ENCODE assay signal across 8 cellular contexts in genomic region chrX:63128509-63128908, GRCh38.
A peak's percentile ranks its signal among the peaks of the same experiment; 100 is the strongest.
DNase-seq lines count a peak whose midpoint lies in the region; ATAC-seq and TF ChIP-seq lines count a peak whose summit lies in the region.

No MANE protein-coding gene starts in this region.

- no peak overlapping the region for H3K4me3 ChIP-seq in brain microvascular endothelial cell (ENCODE audit: low read depth, low read length)
- no peak overlapping the region for H3K4me3 ChIP-seq in coronary artery

- H3K4me1 Mint-ChIP-seq in progenitor cell of endocrine pancreas (ENCODE audit: low read depth): no peaks in the 10 kb centered on the region

- H3K27ac Mint-ChIP-seq in progenitor cell of endocrine pancreas: no peak overlapping the region

- DNase-seq in SIG-M5 treated with dmso at 0.1 percent for 504 hours (lab: John Stamatoyannopoulos, UW; ENCODE audit: unreplicated experiment) (peak; percentile 27), SIG-M5 (lab: John Stamatoyannopoulos, UW) (no peak), LoVo (ENCODE audit: low spot score) (peak; percentile 2), brain microvascular endothelial cell (peak; percentile 17), progenitor cell of endocrine pancreas (ENCODE audit: low spot score, unreplicated experiment) (no peak), coronary artery (ENCODE audit: low spot score) (no peak), mesenteric fat pad (ENCODE audit: low spot score) (no peak)

- in situ Hi-C loops in brain microvascular endothelial cell (cut with HindIII; ENCODE audit: low pct_ligation_motif_present, low sequenced_read_pairs): no loop called here

- H3K27me3 ChIP-seq in brain microvascular endothelial cell (replicated peaks): no peaks in the 10 kb centered on the region

- ATAC-seq in GM19463 (IDR thresholded peaks at IDR 0.05; ENCODE audit: unreplicated experiment): peak; percentile 95

- no peaks in the 10 kb centered on the region for H3K36me3 Mint-ChIP-seq in progenitor cell of endocrine pancreas (ENCODE audit: insufficient read depth)

- no peak overlapping the region for H3K4me3 Mint-ChIP-seq in progenitor cell of endocrine pancreas (ENCODE audit: low read depth)

- peaks cover 40% of the 10 kb centered on the region for H3K9me3 Mint-ChIP-seq in progenitor cell of endocrine pancreas (ENCODE audit: low read depth)

- no peak overlapping the region for H3K27ac ChIP-seq in brain microvascular endothelial cell
- no peak overlapping the region for H3K27ac ChIP-seq in coronary artery

- peak; percentile 54 for TF ChIP-seq CTCF in brain microvascular endothelial cell (IDR thresholded peaks at IDR 0.05; ENCODE audit: low read depth, low read length, missing control alignments)
- TF ChIP-seq CTCF in progenitor cell of endocrine pancreas (IDR thresholded peaks at IDR 0.05; ENCODE audit: unreplicated experiment): peak; percentile 14
- TF ChIP-seq CTCF in coronary artery (IDR thresholded peaks at IDR 0.05): no peak

- no peaks in the 10 kb centered on the region for H3K27me3 Mint-ChIP-seq in progenitor cell of endocrine pancreas

- no peaks in the 10 kb centered on the region for H3K36me3 ChIP-seq in brain microvascular endothelial cell (replicated peaks)

Comparison
In these comparisons a context has a peak if more than half of its experiments do, and no peak if none do; other contexts are left out.
1. DNase-seq: peak in SIG-M5 treated with dmso at 0.1 percent for 504 hours (single experiment), LoVo (single experiment) and brain microvascular endothelial cell (single experiment); none in SIG-M5 (single experiment), progenitor cell of endocrine pancreas (single experiment), coronary artery (single experiment) and mesenteric fat pad (single experiment).